In the genomic region with DNA sequence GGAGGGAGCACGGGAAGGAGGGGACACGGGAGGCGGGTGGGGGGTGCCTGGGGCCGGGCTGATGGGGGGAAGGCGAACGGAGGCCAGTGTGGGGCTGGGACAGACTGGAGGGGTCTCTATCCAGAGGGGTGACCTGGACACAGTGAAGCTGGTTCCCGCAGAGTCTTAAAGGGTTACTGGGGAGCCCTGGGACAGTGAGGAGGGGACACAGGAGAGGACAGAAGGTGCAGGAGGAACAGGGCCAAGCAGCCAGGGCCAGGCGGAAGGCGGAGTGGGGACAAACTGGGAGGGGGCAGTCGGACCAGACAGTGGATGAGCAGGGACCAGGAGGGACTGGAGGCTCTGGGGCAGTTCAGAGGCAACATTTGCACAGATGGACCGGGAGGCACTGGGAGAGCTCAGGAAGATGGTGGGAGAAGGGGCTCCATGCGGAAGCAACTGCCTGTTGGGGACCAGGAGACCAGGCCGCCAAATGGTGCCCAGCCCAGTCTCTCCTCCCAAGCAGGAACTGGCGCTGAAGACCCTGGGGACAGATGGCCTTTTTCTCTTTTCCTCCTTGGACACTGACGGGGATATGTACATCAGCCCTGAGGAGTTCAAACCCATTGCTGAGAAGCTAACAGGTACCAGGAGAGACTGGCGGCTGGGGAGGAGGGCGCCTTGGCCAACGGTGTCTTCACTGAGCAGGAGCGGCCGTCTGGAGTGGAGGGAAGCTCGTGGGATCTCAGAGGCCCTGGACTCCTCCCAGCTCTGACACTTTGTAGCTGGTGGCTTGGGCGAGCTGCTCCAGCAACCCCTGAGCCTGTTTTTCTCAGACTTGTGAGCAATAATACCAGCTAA, we compare ENCODE assay signal across 9 cellular contexts. TPM values are rescaled to one million over a fixed set of nuclear protein-coding genes. Genes with fewer than 3 reads are reported as not detected.
A peak's percentile ranks its signal among the peaks of the same experiment; 100 is the strongest.
DNase-seq lines count a peak whose midpoint lies in the region; ATAC-seq and TF ChIP-seq lines count a peak whose summit lies in the region.
"Had no signal": no experiment of that assay in that cellular context is flagged by ENCODE, and none has a peak within 500 bp of the region (broad histone marks: within the 10 kb centered on the region; RNA-seq: fewer than 3 reads in every experiment).

No MANE protein-coding gene starts in this region.

- TF ChIP-seq CTCF in CD14-positive monocyte (IDR thresholded peaks at IDR 0.05) (no peak), nephron (IDR thresholded peaks at IDR 0.05; ENCODE audit: unreplicated experiment in 3 of 3) (no peak)

- H3K9me3 Mint-ChIP-seq in CD14-positive monocyte = no peaks in the 10 kb centered on the region
- H3K9me3 Mint-ChIP-seq in nephron = no peaks in the 10 kb centered on the region

- no peak overlapping the region for H3K27ac ChIP-seq in ectodermal cell (ENCODE audit: insufficient read depth, low read depth, low read length, poor library complexity, severe bottlenecking)

- H3K4me3 Mint-ChIP-seq in CD14-positive monocyte (peak overlapping the region; percentile 90 to 93), nephron (peak overlapping the region; percentile 86 to 90 (median 90))

- peaks cover 10 to 19% of the 10 kb centered on the region in 2 donors for H3K36me3 Mint-ChIP-seq in CD14-positive monocyte
- peaks cover 9% of the 10 kb centered on the region for H3K36me3 Mint-ChIP-seq in nephron (ENCODE audit: low read depth)

- H3K4me1 Mint-ChIP-seq in CD14-positive monocyte (peaks cover 43% of the 10 kb centered on the region), nephron (peaks cover 51% of the 10 kb centered on the region)

- intact Hi-C loops in CD14-positive monocyte (cut with micrococcal nuclease) = loop anchor here (10.0 kb wide), 1 partner anchor 186 kb away; the partner anchor contains the start of gene MAN1C1 (in 2 of the 2)

- peak overlapping the region; percentile 76 for H3K4me3 ChIP-seq in NT2/D1 (ENCODE audit: insufficient read length, low read depth)
- peak overlapping the region; percentile 50 for H3K4me3 ChIP-seq in ectodermal cell (ENCODE audit: insufficient read depth, low read depth, low read length)
- H3K4me3 ChIP-seq: mucosa of descending colon had no signal

- H3K27ac Mint-ChIP-seq in CD14-positive monocyte (peak overlapping the region in 3 of 7 donors; percentile 26 to 86 (median 77)), nephron (peak overlapping the region in 2 of 3 experiments; percentile 70 to 78)

- WGBS in ectodermal cell, 2 experiments = 51 to 52% methylated on average over 22 of the region's 22 CpGs

- peak overlapping the region; percentile 77 for H3K9ac ChIP-seq in NT2/D1 (ENCODE audit: insufficient read length, low read depth)

- H3K4me1 ChIP-seq in NT2/D1 (ENCODE audit: insufficient read depth, insufficient read length) = peaks cover 30% of the 10 kb centered on the region
- H3K4me1 ChIP-seq in ectodermal cell (ENCODE audit: control insufficient read depth, insufficient read depth, low read length) = peaks cover 23% of the 10 kb centered on the region

- H3K27me3 Mint-ChIP-seq in CD14-positive monocyte (ENCODE audit: low read depth in 3 of 3) (peaks cover 1 to 2% (median 2%) of the 10 kb centered on the region in 3 donors), nephron (ENCODE audit: low read depth) (peaks cover 15% of the 10 kb centered on the region)

- H3K9me3 ChIP-seq in NT2/D1 (ENCODE audit: insufficient read depth, low read length) (no peaks in the 10 kb centered on the region), ectodermal cell (ENCODE audit: control insufficient read depth, low read length) (no peaks in the 10 kb centered on the region)
- H3K9me3 ChIP-seq: mucosa of descending colon had no signal

- no peak for DNase-seq in CD14-positive monocyte (ENCODE audit: low spot score)
- DNase-seq in NT2/D1 (ENCODE audit: low read depth, low spot score) = no peak
- DNase-seq in LoVo (ENCODE audit: low spot score) = no peak
- DNase-seq in NCI-H69 (lab: John Stamatoyannopoulos, UW) = no peak
- DNase-seq in AG08395 (ENCODE audit: low spot score) = no peak

- no peak for ATAC-seq in GM21786 (IDR thresholded peaks at IDR 0.05; ENCODE audit: unreplicated experiment)

- H3K36me3 ChIP-seq in NT2/D1 (ENCODE audit: insufficient read depth, insufficient read length, low read length) (peaks cover 19% of the 10 kb centered on the region), ectodermal cell (ENCODE audit: control insufficient read depth, insufficient read depth, low read length) (no peaks in the 10 kb centered on the region)

- H3K27me3 ChIP-seq in NT2/D1 (ENCODE audit: insufficient read depth, insufficient read length) = peaks cover 11% of the 10 kb centered on the region
- no peaks in the 10 kb centered on the region for H3K27me3 ChIP-seq in ectodermal cell (ENCODE audit: control insufficient read depth, insufficient read depth, low read length, poor library complexity, severe bottlenecking)

RNA-seq across cellular contexts. Expression of gene SELENON, which starts 0.8 kb away (rescaled TPM):
- polyA plus RNA-seq in CD14-positive monocyte = 1 to 10 TPM; 1.5 to 3.5 TPM
- 133 TPM for polyA plus RNA-seq in ectodermal cell (2013, experiment 1 of 4)
- polyA plus RNA-seq in ectodermal cell (2013, experiment 2 of 4) = 139 TPM
- 118 TPM for polyA plus RNA-seq in ectodermal cell (2013, experiment 3 of 4)
- polyA plus RNA-seq in ectodermal cell (2013, experiment 4 of 4) = 124 TPM

RNA-seq across cellular contexts. Expression of gene MTFR1L, which starts 19.0 kb away (rescaled TPM):
- 10 to 100 TPM; 67.3 to 69.9 TPM for polyA plus RNA-seq in CD14-positive monocyte
- polyA plus RNA-seq in ectodermal cell (2013, experiment 1 of 4) = 41.5 TPM
- polyA plus RNA-seq in ectodermal cell (2013, experiment 2 of 4) = 45.8 TPM
- 36.0 TPM for polyA plus RNA-seq in ectodermal cell (2013, experiment 3 of 4)
- 43.3 TPM for polyA plus RNA-seq in ectodermal cell (2013, experiment 4 of 4)

RNA-seq across cellular contexts. Expression of gene AUNIP, which starts 58.5 kb away (rescaled TPM):
- polyA plus RNA-seq in CD14-positive monocyte = under 1 TPM; 0.44 TPM
- polyA plus RNA-seq in ectodermal cell (2013, experiment 1 of 4) = 14.9 TPM
- 15.2 TPM for polyA plus RNA-seq in ectodermal cell (2013, experiment 2 of 4)
- polyA plus RNA-seq in ectodermal cell (2013, experiment 3 of 4) = 13.6 TPM
- polyA plus RNA-seq in ectodermal cell (2013, experiment 4 of 4) = 11.6 TPM
